8 cellular contexts compared by ENCODE assay signal in genomic region chr1:208093754-208094719, GRCh38.
A peak's percentile ranks its signal among the peaks of the same experiment; 100 is the strongest.
DNase-seq lines count a peak whose midpoint lies in the region; ATAC-seq, FAIRE-seq and TF ChIP-seq lines count a peak whose summit lies in the region.
"Had no signal": no experiment of that assay in that cellular context is flagged by ENCODE, and none has a peak within 500 bp of the region (broad histone marks: within the 10 kb centered on the region; RNA-seq: fewer than 3 reads in every experiment).

No MANE protein-coding gene starts in this region.

- WGBS in heart right ventricle, 2 donors, result 72 to 76% methylated on average over 4 of the region's 4 CpGs

- ATAC-seq in HG03159 (IDR thresholded peaks at IDR 0.05; ENCODE audit: unreplicated experiment) (peak; percentile 73), heart right ventricle (peak in 7 of 8 donors; percentile 35 to 70 (median 62)), sciatic nerve (peak; percentile 72), GM19463 (IDR thresholded peaks at IDR 0.05; ENCODE audit: unreplicated experiment) (no peak)

- H3K36me3 ChIP-seq in heart right ventricle, result peaks cover 0 to 97% (median 21%) of the 10 kb centered on the region in 9 donors

- intact Hi-C loops in heart right ventricle (cut with DNase I), result loop anchor here in 9 of 10 donors (1.0 to 5.0 kb wide), 7 partner anchors 52 to 148 kb away; partner anchors contain the start of gene PLXNA2 (in 2 of the 9)
- intact Hi-C loops in sciatic nerve (cut with DNase I), result loop anchor here (10.0 kb wide), 2 partner anchors 49 to 151 kb away; partner anchors contain the start of gene PLXNA2

- no peaks in the 10 kb centered on the region for H3K9me3 ChIP-seq in heart right ventricle

- peak; percentile 90 for TF ChIP-seq CTCF in GM12872 (IDR thresholded peaks at IDR 0.05; ENCODE audit: insufficient read depth, low read depth, low read length)
- peak; percentile 68 to 85 (median 78) for TF ChIP-seq CTCF in heart right ventricle (IDR thresholded peaks at IDR 0.05)

- DNase-seq in RCC 7860 (ENCODE audit: low spot score) (peak; percentile 40), heart right ventricle (peak; percentile 67 to 74), sciatic nerve (ENCODE audit: low spot score) (peak; percentile 85)
- peak; percentile 41 for DNase-seq in activated naive CD4-positive, alpha-beta T cell treated with Interleukin-2 at 50 U/mL for 16 hours

- no peak overlapping the region for H3K4me3 ChIP-seq in heart right ventricle

- H3K27ac ChIP-seq in heart right ventricle, result no peak overlapping the region
- H3K27ac ChIP-seq: epithelial cell of prostate had no signal

- peaks cover 0 to 23% (median 20%) of the 10 kb centered on the region in 9 donors for H3K4me1 ChIP-seq in heart right ventricle

- no peak for FAIRE-seq in RCC 7860 (lab: Jason Lieb, UNC)

- H3K27me3 ChIP-seq in heart right ventricle, result no peaks in the 10 kb centered on the region
